Comparison of ENCODE assay signal across 12 cellular contexts in the genomic region with DNA sequence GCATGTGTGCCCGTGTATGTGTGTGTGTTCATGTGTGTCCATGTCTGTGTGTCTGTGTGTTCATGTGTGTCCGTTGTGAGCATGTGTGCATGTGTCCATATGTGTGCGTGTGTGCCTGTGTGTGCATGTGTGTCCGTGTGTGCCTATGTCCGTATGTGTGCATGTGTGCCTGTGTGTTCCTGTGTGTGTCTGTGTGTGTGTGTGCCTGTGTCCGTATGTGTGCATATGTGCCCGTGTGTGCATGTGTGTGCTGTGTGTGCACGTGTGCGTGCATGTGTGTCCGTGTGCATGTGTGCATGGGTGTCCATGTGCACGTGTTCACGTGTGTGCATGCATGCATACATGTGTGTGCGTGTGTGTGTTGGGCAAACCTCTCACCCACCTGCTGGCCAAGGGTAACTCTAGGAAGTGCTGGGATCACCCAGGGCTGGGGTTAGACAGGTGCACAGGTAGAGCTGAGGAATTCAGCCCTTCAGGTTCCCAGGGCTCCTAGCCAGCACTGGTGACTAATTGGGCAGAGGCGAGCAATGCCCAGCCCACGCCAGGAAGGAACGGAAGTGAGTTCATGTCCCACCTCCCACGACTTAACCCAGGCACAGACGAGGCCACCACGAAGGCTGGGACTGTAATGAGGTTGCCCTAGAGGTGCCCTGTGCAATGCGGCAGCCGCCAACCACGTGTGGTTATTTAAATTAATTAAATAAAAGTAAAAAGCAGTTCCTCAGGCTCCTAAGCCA.
DNase-seq lines count a peak whose midpoint lies in the region; ATAC-seq and TF ChIP-seq lines count a peak whose summit lies in the region.
"Had no signal": no experiment of that assay in that cellular context is flagged by ENCODE, and none has a peak within 500 bp of the region (broad histone marks: within the 10 kb centered on the region; RNA-seq: fewer than 3 reads in every experiment).

No MANE protein-coding gene starts in this region.

- no peak for ATAC-seq in GM18907 (IDR thresholded peaks at IDR 0.05; ENCODE audit: unreplicated experiment)

- H3K9ac ChIP-seq in mucosa of stomach (ENCODE audit: low read length), result peak overlapping the region; percentile 15

- DNase-seq in ACHN, result peak; percentile 71
- peak; percentile 74 for DNase-seq in LNCaP clone FGC (ENCODE audit: low read depth)
- DNase-seq in activated T-helper 9 cell treated with anti-CD3 and anti-CD28 coated beads, Interleukin-2, amount 50 U/mL, for 16 hours (ENCODE audit: low read depth), result peak; percentile 61
- DNase-seq in hippocampal formation (lab: John Stamatoyannopoulos, UW), result no peak
- DNase-seq in AG08396 (ENCODE audit: low spot score), result no peak
- no peak for DNase-seq in NCI-H446 treated with DMSO at 0.1 percent for 48 hours (lab: John Stamatoyannopoulos, UW)
- DNase-seq: DND-41, left cardiac atrium, Right ventricle myocardium superior had no signal

- no peaks in the 10 kb centered on the region for H3K9me3 ChIP-seq in mucosa of stomach (ENCODE audit: control insufficient read depth, low read length)

- no peak for TF ChIP-seq CTCF in LNCaP clone FGC (IDR thresholded peaks at IDR 0.05; ENCODE audit: control insufficient read depth, extremely low read depth, insufficient read depth)

- no peak overlapping the region for H3K4me3 ChIP-seq in LNCaP clone FGC (ENCODE audit: low read depth, low read length)
- H3K4me3 ChIP-seq in mucosa of stomach (ENCODE audit: low read length), result no peak overlapping the region
- H3K4me3 ChIP-seq: cardiac muscle cell had no signal

- in situ Hi-C loops in ACHN (cut with HindIII; ENCODE audit: low pct_ligation_motif_present, low pct_unique_long_range_greater_than_20kb, low sequenced_read_pairs), result no loop called here

- H3K36me3 ChIP-seq in mucosa of stomach (ENCODE audit: control insufficient read depth, insufficient read depth, low read length), result no peaks in the 10 kb centered on the region
- H3K36me3 ChIP-seq: cardiac muscle cell had no signal

- no peaks in the 10 kb centered on the region for H3K27me3 ChIP-seq in mucosa of stomach (ENCODE audit: control insufficient read depth, insufficient read depth, low read length)
- H3K27me3 ChIP-seq: cardiac muscle cell had no signal

- peaks cover 38% of the 10 kb centered on the region for H3K4me1 ChIP-seq in mucosa of stomach (ENCODE audit: control insufficient read depth, insufficient read depth, low read length)

Comparison
In these comparisons a context has a peak if more than half of its experiments do, and no peak if none do; other contexts are left out.
1. DNase-seq: peak in ACHN (single experiment), LNCaP clone FGC (single experiment) and activated T-helper 9 cell treated with anti-CD3 and anti-CD28 coated beads, Interleukin-2, amount 50 U/mL, for 16 hours (single experiment); none in hippocampal formation (0 of 2), AG08396 (single experiment) and NCI-H446 treated with DMSO at 0.1 percent for 48 hours (single experiment).